10 cellular contexts compared by ENCODE assay signal in the genomic region with DNA sequence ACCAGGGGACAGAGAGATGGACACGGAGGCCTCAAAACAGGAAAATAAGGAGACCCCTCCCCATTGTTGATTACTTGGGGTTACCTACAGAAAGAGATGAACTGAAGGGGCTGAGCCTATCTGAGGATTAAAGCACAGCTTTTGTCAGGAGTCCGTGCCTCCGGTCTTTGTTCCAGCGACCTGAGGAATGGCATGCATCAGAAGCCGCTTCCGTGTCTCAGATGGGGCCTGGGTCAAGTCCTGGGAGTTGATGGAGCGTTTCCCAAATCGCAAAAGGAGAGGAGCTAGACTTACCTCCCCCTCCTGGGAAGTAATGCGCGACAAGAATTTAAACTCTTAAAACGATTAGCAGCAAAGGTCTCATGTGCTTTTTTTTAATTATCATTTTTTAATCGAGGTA. TPM values are rescaled to one million over a fixed set of nuclear protein-coding genes. Genes with fewer than 3 reads are reported as not detected.
DNase-seq lines count a peak whose midpoint lies in the region; ATAC-seq lines count a peak whose summit lies in the region.
"Had no signal": no experiment of that assay in that cellular context is flagged by ENCODE, and none has a peak within 500 bp of the region (broad histone marks: within the 10 kb centered on the region; RNA-seq: fewer than 3 reads in every experiment).

No MANE protein-coding gene starts in this region.

- peaks cover 72% of the 10 kb centered on the region for H3K27me3 ChIP-seq in iPS-18a (ENCODE audit: control insufficient read depth, insufficient read depth, low read length)

- peak overlapping the region; percentile 64 for H3K4me3 Mint-ChIP-seq in T-helper 2 cell treated with Interferon-gamma antibody and Interleukin-4, amounts not matched to agents 5 μg/mL and 100 μg/mL, for 36 hours
- peak overlapping the region; percentile 46 for H3K4me3 Mint-ChIP-seq in activated CD4-positive, alpha-beta memory T cell treated with anti-CD3 and anti-CD28 coated beads, Interleukin-2, amount 10 ng/mL, durations not matched to agents 7 days and 5 days
- peak overlapping the region; percentile 62 for H3K4me3 Mint-ChIP-seq in stimulated activated memory B cell treated with anti-CD40 and anti-IgM and Interleukin-4, amounts not matched to agents 10 μg/mL and 1 μg/mL and 100 μg/mL, for 72 hours

- H3K4me1 Mint-ChIP-seq in T-helper 2 cell treated with Interferon-gamma antibody and Interleukin-4, amounts not matched to agents 5 μg/mL and 100 μg/mL, for 36 hours (ENCODE audit: low read depth): no peaks in the 10 kb centered on the region
- H3K4me1 Mint-ChIP-seq in activated CD4-positive, alpha-beta memory T cell treated with anti-CD3 and anti-CD28 coated beads, Interleukin-2, amount 10 ng/mL, durations not matched to agents 7 days and 5 days: peaks cover 9% of the 10 kb centered on the region
- H3K4me1 Mint-ChIP-seq in stimulated activated memory B cell treated with anti-CD40 and anti-IgM and Interleukin-4, amounts not matched to agents 10 μg/mL and 1 μg/mL and 100 μg/mL, for 72 hours: peaks cover 8% of the 10 kb centered on the region

- H3K27me3 Mint-ChIP-seq in T-helper 2 cell treated with Interferon-gamma antibody and Interleukin-4, amounts not matched to agents 5 μg/mL and 100 μg/mL, for 36 hours (ENCODE audit: low read depth): peaks cover 66% of the 10 kb centered on the region
- H3K27me3 Mint-ChIP-seq in activated CD4-positive, alpha-beta memory T cell treated with anti-CD3 and anti-CD28 coated beads, Interleukin-2, amount 10 ng/mL, durations not matched to agents 7 days and 5 days: peaks cover 73% of the 10 kb centered on the region
- H3K27me3 Mint-ChIP-seq in stimulated activated memory B cell treated with anti-CD40 and anti-IgM and Interleukin-4, amounts not matched to agents 10 μg/mL and 1 μg/mL and 100 μg/mL, for 72 hours: peaks cover 64% of the 10 kb centered on the region

- no peak for DNase-seq in T-helper 2 cell treated with Interferon-gamma antibody and Interleukin-4, amounts not matched to agents 5 μg/mL and 100 μg/mL, for 36 hours (ENCODE audit: low spot score)
- no peak for DNase-seq in T-helper 2 cell
- no peak for DNase-seq in activated CD4-positive, alpha-beta memory T cell treated with anti-CD3 and anti-CD28 coated beads, Interleukin-2, amount 10 ng/mL, durations not matched to agents 7 days and 5 days
- no peak for DNase-seq in amygdala (lab: John Stamatoyannopoulos, UW)
- DNase-seq in caudate nucleus (lab: John Stamatoyannopoulos, UW): no peak
- DNase-seq: NCI-H1436 treated with DMSO at 0.1 percent for 48 hours had no signal

- peaks cover 8% of the 10 kb centered on the region for H3K4me1 ChIP-seq in iPS-18a (ENCODE audit: control insufficient read depth, low read depth, low read length)

- no peaks in the 10 kb centered on the region for H3K36me3 ChIP-seq in iPS-18a (ENCODE audit: control insufficient read depth, low read depth, low read length)

- no peaks in the 10 kb centered on the region for H3K9me3 ChIP-seq in iPS-18a (ENCODE audit: control insufficient read depth, low read depth, low read length)

- no peak overlapping the region for H3K27ac Mint-ChIP-seq in T-helper 2 cell treated with Interferon-gamma antibody and Interleukin-4, amounts not matched to agents 5 μg/mL and 100 μg/mL, for 36 hours
- no peak overlapping the region for H3K27ac Mint-ChIP-seq in activated CD4-positive, alpha-beta memory T cell treated with anti-CD3 and anti-CD28 coated beads, Interleukin-2, amount 10 ng/mL, durations not matched to agents 7 days and 5 days
- H3K27ac Mint-ChIP-seq in stimulated activated memory B cell treated with anti-CD40 and anti-IgM and Interleukin-4, amounts not matched to agents 10 μg/mL and 1 μg/mL and 100 μg/mL, for 72 hours: no peak overlapping the region

- CTCF ChIA-PET in activated CD4-positive, alpha-beta memory T cell treated with anti-CD3 and anti-CD28 coated beads, Interleukin-2, amount 10 ng/mL, durations not matched to agents 7 days and 5 days (lab: Charles Lee): no interaction called here

- H3K27ac ChIP-seq in iPS-18a (ENCODE audit: low read length) (no peak overlapping the region), caudate nucleus (ENCODE audit: low read depth, low read length) (no peak overlapping the region)

- no peaks in the 10 kb centered on the region for H3K36me3 Mint-ChIP-seq in T-helper 2 cell treated with Interferon-gamma antibody and Interleukin-4, amounts not matched to agents 5 μg/mL and 100 μg/mL, for 36 hours (ENCODE audit: low read depth)
- no peaks in the 10 kb centered on the region for H3K36me3 Mint-ChIP-seq in activated CD4-positive, alpha-beta memory T cell treated with anti-CD3 and anti-CD28 coated beads, Interleukin-2, amount 10 ng/mL, durations not matched to agents 7 days and 5 days (ENCODE audit: low read depth)
- H3K36me3 Mint-ChIP-seq in stimulated activated memory B cell treated with anti-CD40 and anti-IgM and Interleukin-4, amounts not matched to agents 10 μg/mL and 1 μg/mL and 100 μg/mL, for 72 hours: no peaks in the 10 kb centered on the region

- POLR2A ChIA-PET in activated CD4-positive, alpha-beta memory T cell treated with anti-CD3 and anti-CD28 coated beads, Interleukin-2, amount 10 ng/mL, durations not matched to agents 7 days and 5 days (lab: Charles Lee): interaction anchor here (1.2 kb wide), 1 partner anchor 252 kb away, joined by 3 read pairs; no protein-coding TSS in a partner anchor

- peak overlapping the region; percentile 39 for H3K4me3 ChIP-seq in iPS-18a (ENCODE audit: low read length)

- H3K9me3 Mint-ChIP-seq in T-helper 2 cell treated with Interferon-gamma antibody and Interleukin-4, amounts not matched to agents 5 μg/mL and 100 μg/mL, for 36 hours: no peaks in the 10 kb centered on the region
- no peaks in the 10 kb centered on the region for H3K9me3 Mint-ChIP-seq in activated CD4-positive, alpha-beta memory T cell treated with anti-CD3 and anti-CD28 coated beads, Interleukin-2, amount 10 ng/mL, durations not matched to agents 7 days and 5 days
- H3K9me3 Mint-ChIP-seq in stimulated activated memory B cell treated with anti-CD40 and anti-IgM and Interleukin-4, amounts not matched to agents 10 μg/mL and 1 μg/mL and 100 μg/mL, for 72 hours: no peaks in the 10 kb centered on the region

- no peak overlapping the region for H3K9ac ChIP-seq in iPS-18a (ENCODE audit: low read length)

- ATAC-seq in stimulated activated memory B cell treated with anti-CD40 and anti-IgM and Interleukin-4, amounts not matched to agents 10 μg/mL and 1 μg/mL and 100 μg/mL, for 72 hours: no peak
- no peak for ATAC-seq in HG02763 (IDR thresholded peaks at IDR 0.05; ENCODE audit: unreplicated experiment)

RNA-seq across cellular contexts. Expression of a gene that starts 1.0 kb away (rescaled TPM):
- not detected for total RNA-seq in activated CD4-positive, alpha-beta memory T cell treated with anti-CD3 and anti-CD28 coated beads, Interleukin-2, amount 10 ng/mL, durations not matched to agents 7 days and 5 days
- total RNA-seq: T-helper 1 cell treated with Interleukin-12 subunit alpha and Interleukin-12 subunit beta and Interleukin-4 antibody, amounts not matched to agents 30 ng/mL and 1 ng/mL, for 36 hours had no signal

RNA-seq across cellular contexts. Expression of a gene that starts 40.6 kb away (rescaled TPM):
- total RNA-seq in activated CD4-positive, alpha-beta memory T cell treated with anti-CD3 and anti-CD28 coated beads, Interleukin-2, amount 10 ng/mL, durations not matched to agents 7 days and 5 days: 1 to 10 TPM; 1.0 to 1.1 TPM
